In genomic region chr9:69254223-69254622, GRCh38 we compare ENCODE assay signal across 18 cellular contexts.
DNase-seq lines count a peak whose midpoint lies in the region; ATAC-seq, FAIRE-seq and TF ChIP-seq lines count a peak whose summit lies in the region.
"Had no signal": no experiment of that assay in that cellular context is flagged by ENCODE, and none has a peak within 500 bp of the region (broad histone marks: within the 10 kb centered on the region; RNA-seq: fewer than 3 reads in every experiment).

No MANE protein-coding gene starts in this region.

- no peak for TF ChIP-seq POLR2A in GM12891 (IDR thresholded peaks at IDR 0.05; ENCODE audit: low read depth, low read length)

- intact Hi-C loops in Right ventricle myocardium inferior (cut with DNase I) (no loop called here), left cardiac atrium (cut with DNase I) (no loop called here), left ventricle myocardium superior (cut with micrococcal nuclease) (no loop called here)

- ATAC-seq in Right ventricle myocardium inferior (peak; percentile 53), left cardiac atrium (no peak), left ventricle myocardium superior (peak; percentile 35), HG02973 (IDR thresholded peaks at IDR 0.05; ENCODE audit: unreplicated experiment) (no peak)
- ATAC-seq: GM12878 had no signal

- peak overlapping the region; percentile 7 for H3K27ac ChIP-seq in substantia nigra (ENCODE audit: low read depth, low read length, poor library complexity, severe bottlenecking)
- H3K27ac ChIP-seq: 22Rv1 had no signal

- FAIRE-seq in GM12891 (lab: Jason Lieb, UNC): no peak
- FAIRE-seq: GM12878 had no signal

- no peak for DNase-seq in Right ventricle myocardium inferior (ENCODE audit: missing footprints)
- DNase-seq in left cardiac atrium: no peak
- DNase-seq in left ventricle myocardium superior: no peak
- DNase-seq in myocyte (ENCODE audit: low read depth): peak; percentile 65
- DNase-seq in substantia nigra (lab: John Stamatoyannopoulos, UW): peak in 42 of 49 donors; percentile 3 to 87 (median 53)
- no peak for DNase-seq in KG1 (lab: John Stamatoyannopoulos, UW)
- no peak for DNase-seq in GM12891 (ENCODE audit: insufficient read length, low spot score)
- DNase-seq: Caco-2, DMS53, NCI-H146, NCI-H2081 treated with DMSO at 0.1 percent for 48 hours, NCI-H226, NCI-H526, OCI-M1, RPMI8226 had no signal

TF ChIP-seq in GM12891, 5 proteins besides CTCF, POLR2A, EP300 and RAD21:
- TF ChIP-seq POLR2AphosphoS5 (IDR thresholded peaks at IDR 0.05; ENCODE audit: low read depth, low read length) (no peak), POU2F2 (IDR thresholded peaks at IDR 0.05; ENCODE audit: low read depth, low read length) (no peak)

Comparison
In these comparisons a context has a peak if more than half of its experiments do, and no peak if none do; other contexts are left out.
1. ATAC-seq: peak in Right ventricle myocardium inferior (single experiment) and left ventricle myocardium superior (single experiment); none in left cardiac atrium (0 of 2) and HG02973 (single experiment).
2. DNase-seq: peak in myocyte (single experiment) and substantia nigra (42 of 49); none in Right ventricle myocardium inferior (single experiment), left cardiac atrium (single experiment), left ventricle myocardium superior (single experiment), KG1 (single experiment) and GM12891 (single experiment).